In the genomic region with DNA sequence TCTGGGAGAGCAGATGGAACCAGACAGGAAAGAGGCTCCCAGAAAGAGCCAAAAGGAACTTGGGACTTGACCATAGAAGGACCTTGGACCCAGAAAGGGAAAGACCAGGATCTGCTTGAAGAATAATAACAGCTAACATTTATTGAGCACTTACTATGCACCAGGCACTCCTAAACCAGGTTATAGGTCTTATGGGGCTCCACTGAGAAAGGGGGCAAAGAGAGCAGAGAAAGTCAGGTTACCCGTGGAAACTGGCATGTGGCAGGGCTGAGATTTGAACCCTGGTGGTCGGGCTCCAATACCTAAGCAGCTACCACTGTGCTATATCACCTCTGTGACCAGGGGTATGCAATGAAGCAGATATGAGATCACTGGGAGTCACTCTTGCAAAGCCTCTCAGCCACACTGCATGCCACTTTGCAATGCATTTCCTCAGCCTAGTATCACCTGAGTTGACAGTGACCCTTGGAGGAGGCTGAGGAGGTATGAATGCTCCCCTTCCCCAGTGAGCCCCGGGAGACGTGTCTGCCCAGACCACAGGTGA, we compare ENCODE assay signal across 15 cellular contexts. TPM values are rescaled to one million over a fixed set of nuclear protein-coding genes. Genes with fewer than 3 reads are reported as not detected.
DNase-seq lines count a peak whose midpoint lies in the region; ATAC-seq and TF ChIP-seq lines count a peak whose summit lies in the region.
"Had no signal": no experiment of that assay in that cellular context is flagged by ENCODE, and none has a peak within 500 bp of the region (broad histone marks: within the 10 kb centered on the region; RNA-seq: fewer than 3 reads in every experiment).

No MANE protein-coding gene starts in this region.

- no peak for TF ChIP-seq CTCF in chondrocyte (IDR thresholded peaks at IDR 0.05)
- TF ChIP-seq CTCF in mesothelial cell of epicardium (IDR thresholded peaks at IDR 0.05; ENCODE audit: unreplicated experiment) = no peak

- 86 to 88% methylated on average over 4 of the region's 4 CpGs for WGBS in GM23248 (ENCODE audit: low coverage in 1 of 2, low lambda C conversion rate in 2 of 2, missing lambda C conversion rate in 2 of 2), 2 experiments

- peaks cover 2% of the 10 kb centered on the region for H3K36me3 Mint-ChIP-seq in chondrocyte (ENCODE audit: low read depth)
- H3K36me3 Mint-ChIP-seq in mesothelial cell of epicardium = peaks cover 2% of the 10 kb centered on the region
- H3K36me3 Mint-ChIP-seq in stimulated activated effector memory CD8-positive, alpha-beta T cell treated with anti-CD3 and anti-CD28 coated beads, Interleukin-12 subunit alpha, Interleukin-12 subunit beta, amount 100 ng/mL, for 72 hours = no peaks in the 10 kb centered on the region
- H3K36me3 Mint-ChIP-seq in activated T-cell treated with anti-CD3 and anti-CD28 coated beads, Interleukin-2, amount 50 U/mL, for 24 hours (ENCODE audit: low read depth) = no peaks in the 10 kb centered on the region
- H3K36me3 Mint-ChIP-seq: stimulated activated memory B cell treated with anti-CD40 and anti-IgM and Interleukin-4, amounts not matched to agents 10 μg/mL and 1 μg/mL and 100 μg/mL, for 72 hours had no signal

- H3K27ac ChIP-seq in GM23248 = peak overlapping the region; percentile 96

- H3K9ac ChIP-seq in GM23248 = peak overlapping the region; percentile 55

- ATAC-seq in stimulated activated effector memory CD8-positive, alpha-beta T cell treated with anti-CD3 and anti-CD28 coated beads, Interleukin-12 subunit alpha, Interleukin-12 subunit beta, amount 100 ng/mL, for 72 hours = no peak
- ATAC-seq: left lung; stimulated activated memory B cell treated with anti-CD40 and anti-IgM and Interleukin-4, amounts not matched to agents 10 μg/mL and 1 μg/mL and 100 μg/mL, for 72 hours; T-helper 17 cell had no signal

- H4K20me1 ChIP-seq in GM23248 (ENCODE audit: insufficient read depth) = no peaks in the 10 kb centered on the region; the same call in 1 of the 2 replicates

- peak overlapping the region; percentile 51 for H3K4me2 ChIP-seq in GM23248 (ENCODE audit: unreplicated experiment)

- H3K4me1 ChIP-seq in GM23248 (ENCODE audit: insufficient read depth) = peaks cover 66% of the 10 kb centered on the region

- no peak overlapping the region for H2AFZ ChIP-seq in GM23248

- H3K4me1 Mint-ChIP-seq in chondrocyte (ENCODE audit: low read depth) = peaks cover 83% of the 10 kb centered on the region
- H3K4me1 Mint-ChIP-seq in mesothelial cell of epicardium = peaks cover 42% of the 10 kb centered on the region
- peaks cover 6% of the 10 kb centered on the region for H3K4me1 Mint-ChIP-seq in stimulated activated effector memory CD8-positive, alpha-beta T cell treated with anti-CD3 and anti-CD28 coated beads, Interleukin-12 subunit alpha, Interleukin-12 subunit beta, amount 100 ng/mL, for 72 hours
- peaks cover 5% of the 10 kb centered on the region for H3K4me1 Mint-ChIP-seq in activated T-cell treated with anti-CD3 and anti-CD28 coated beads, Interleukin-2, amount 50 U/mL, for 24 hours (ENCODE audit: low read depth)

- in situ Hi-C loops in GM23248 (cut with MboI) = no loop called here

- H3F3A ChIP-seq in GM23248 (ENCODE audit: insufficient read depth) = peaks cover 58% of the 10 kb centered on the region

- no peak overlapping the region for H3K4me3 Mint-ChIP-seq in chondrocyte (ENCODE audit: unreplicated experiment)
- H3K4me3 Mint-ChIP-seq in mesothelial cell of epicardium = no peak overlapping the region
- H3K4me3 Mint-ChIP-seq in stimulated activated effector memory CD8-positive, alpha-beta T cell treated with anti-CD3 and anti-CD28 coated beads, Interleukin-12 subunit alpha, Interleukin-12 subunit beta, amount 100 ng/mL, for 72 hours = no peak overlapping the region
- H3K4me3 Mint-ChIP-seq in activated T-cell treated with anti-CD3 and anti-CD28 coated beads, Interleukin-2, amount 50 U/mL, for 24 hours = no peak overlapping the region
- H3K4me3 Mint-ChIP-seq: stimulated activated memory B cell treated with anti-CD40 and anti-IgM and Interleukin-4, amounts not matched to agents 10 μg/mL and 1 μg/mL and 100 μg/mL, for 72 hours; T-helper 17 cell had no signal

- H3K9me3 Mint-ChIP-seq in chondrocyte (ENCODE audit: low read depth) (no peaks in the 10 kb centered on the region), mesothelial cell of epicardium (no peaks in the 10 kb centered on the region)
- H3K9me3 Mint-ChIP-seq in stimulated activated effector memory CD8-positive, alpha-beta T cell treated with anti-CD3 and anti-CD28 coated beads, Interleukin-12 subunit alpha, Interleukin-12 subunit beta, amount 100 ng/mL, for 72 hours = no peaks in the 10 kb centered on the region
- no peaks in the 10 kb centered on the region for H3K9me3 Mint-ChIP-seq in activated T-cell treated with anti-CD3 and anti-CD28 coated beads, Interleukin-2, amount 50 U/mL, for 24 hours
- H3K9me3 Mint-ChIP-seq: stimulated activated memory B cell treated with anti-CD40 and anti-IgM and Interleukin-4, amounts not matched to agents 10 μg/mL and 1 μg/mL and 100 μg/mL, for 72 hours had no signal

- no peaks in the 10 kb centered on the region for H3K27me3 Mint-ChIP-seq in chondrocyte (ENCODE audit: low read depth)
- no peaks in the 10 kb centered on the region for H3K27me3 Mint-ChIP-seq in mesothelial cell of epicardium (ENCODE audit: low read depth)
- no peaks in the 10 kb centered on the region for H3K27me3 Mint-ChIP-seq in activated T-cell treated with anti-CD3 and anti-CD28 coated beads, Interleukin-2, amount 50 U/mL, for 24 hours

- no peak overlapping the region for H3K4me3 ChIP-seq in GM23248
- H3K4me3 ChIP-seq: left lung had no signal

- DNase-seq in GM23248 (no peak), chondrocyte (ENCODE audit: low spot score) (no peak), mesothelial cell of epicardium (ENCODE audit: low spot score in 2 of 2, unreplicated experiment in 2 of 2) (no peak)
- DNase-seq in stimulated activated effector memory CD8-positive, alpha-beta T cell treated with anti-CD3 and anti-CD28 coated beads, Interleukin-12 subunit alpha, Interleukin-12 subunit beta, amount 100 ng/mL, for 72 hours (ENCODE audit: low spot score in 2 of 2) = no peak
- DNase-seq in stimulated activated naive CD4-positive, alpha-beta T cell (lab: John Stamatoyannopoulos, UW) = no peak
- no peak for DNase-seq in activated CD8-positive, alpha-beta memory T cell treated with anti-CD3 and anti-CD28 coated beads for 24 hours
- no peak for DNase-seq in activated T-cell treated with anti-CD3 and anti-CD28 coated beads, Interleukin-2, amount 50 U/mL, for 24 hours
- DNase-seq in stimulated activated CD4-positive, alpha-beta T cell treated with anti-CD3 and anti-CD28 coated beads, Interleukin-15, amount 100 ng/mL, for 24 hours = no peak
- DNase-seq: activated CD4-positive, CD25-positive, alpha-beta regulatory T cell; activated gamma-delta T cell; NCI-H2171; SHP77; T-helper 17 cell had no signal

- H3K27ac Mint-ChIP-seq in chondrocyte (ENCODE audit: unreplicated experiment) (peak overlapping the region; percentile 92), mesothelial cell of epicardium (peak overlapping the region; percentile 71)
- peak overlapping the region; percentile 61 for H3K27ac Mint-ChIP-seq in stimulated activated effector memory CD8-positive, alpha-beta T cell treated with anti-CD3 and anti-CD28 coated beads, Interleukin-12 subunit alpha, Interleukin-12 subunit beta, amount 100 ng/mL, for 72 hours
- no peak overlapping the region for H3K27ac Mint-ChIP-seq in activated T-cell treated with anti-CD3 and anti-CD28 coated beads, Interleukin-2, amount 50 U/mL, for 24 hours
- H3K27ac Mint-ChIP-seq: stimulated activated memory B cell treated with anti-CD40 and anti-IgM and Interleukin-4, amounts not matched to agents 10 μg/mL and 1 μg/mL and 100 μg/mL, for 72 hours; T-helper 17 cell had no signal

- no peaks in the 10 kb centered on the region for H3K9me2 ChIP-seq in GM23248 (ENCODE audit: insufficient read depth)

- no peaks in the 10 kb centered on the region for H3K27me3 ChIP-seq in GM23248 (replicated peaks; ENCODE audit: insufficient read depth)
- H3K27me3 ChIP-seq: left lung had no signal

- H3K36me3 ChIP-seq in GM23248 (ENCODE audit: low read depth) = peaks cover 22% of the 10 kb centered on the region; the same call in 1 of the 2 replicates

- peaks cover 100% of the 10 kb centered on the region for H3K79me2 ChIP-seq in GM23248 (ENCODE audit: insufficient read depth)

- H3K9me3 ChIP-seq in GM23248 (ENCODE audit: low read depth) = no peaks in the 10 kb centered on the region
- H3K9me3 ChIP-seq: left lung had no signal

RNA-seq across cellular contexts. Expression of a gene that starts 37.8 kb away (rescaled TPM):
- total RNA-seq in GM23248 (2014; rRNA removed; shearing (Covaris generic)) = 407 and 458 TPM in 2 replicates
- polyA plus RNA-seq in GM23248 (2016; fragmentation: Nextera tagmentation; extraction: Ambion mirVana) = 123 and 126 TPM in 2 replicates
- total RNA-seq in chondrocyte = 348 to 488 TPM (median 481 TPM) in 3 replicates
- 221 to 226 TPM (median 221 TPM) in 3 replicates for total RNA-seq in mesothelial cell of epicardium
